15 cellular contexts compared by ENCODE assay signal in the genomic region with DNA sequence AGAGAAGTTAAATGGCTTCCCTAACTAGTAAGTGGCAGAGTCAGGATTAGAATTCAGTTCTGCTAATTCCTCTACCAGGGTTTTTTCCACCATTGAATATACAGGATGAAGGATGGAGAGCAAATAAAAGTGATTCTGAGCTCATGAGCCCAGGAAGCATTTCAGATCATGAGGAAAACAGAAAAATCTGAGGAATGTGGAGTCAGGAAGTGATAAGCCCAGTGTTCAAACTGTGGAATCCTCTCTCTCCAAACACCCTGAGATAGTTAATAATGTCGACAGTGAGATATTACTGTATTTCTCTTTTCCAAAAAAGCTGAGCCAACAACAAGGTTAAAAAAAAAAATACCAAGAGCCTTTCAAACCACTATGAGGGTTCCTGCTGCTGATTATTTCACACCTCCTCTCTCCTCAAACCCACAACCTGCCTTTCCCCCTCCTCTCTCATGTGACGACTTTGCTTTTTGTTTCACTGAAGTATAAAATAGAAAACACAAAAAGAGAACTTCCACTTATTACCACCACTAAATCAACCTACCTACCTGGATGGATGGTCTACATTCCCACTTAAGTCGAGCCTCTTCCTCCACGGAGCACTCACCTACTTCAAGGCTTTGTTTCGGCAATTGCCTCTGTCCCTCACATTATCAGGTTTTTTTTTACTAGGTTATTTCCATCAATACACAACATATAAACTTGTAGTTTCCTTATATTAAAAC. TPM values are rescaled to one million over a fixed set of nuclear protein-coding genes. Genes with fewer than 3 reads are reported as not detected.
DNase-seq lines count a peak whose midpoint lies in the region; ATAC-seq and TF ChIP-seq lines count a peak whose summit lies in the region.
"Had no signal": no experiment of that assay in that cellular context is flagged by ENCODE, and none has a peak within 500 bp of the region (broad histone marks: within the 10 kb centered on the region; RNA-seq: fewer than 3 reads in every experiment).

No MANE protein-coding gene starts in this region.

- no peaks in the 10 kb centered on the region for H3K9me2 ChIP-seq in Loucy (replicated peaks; ENCODE audit: low read depth, low read length)

- H3K4me2 ChIP-seq in Loucy (ENCODE audit: low read depth, low read length, poor library complexity, severe bottlenecking): peak overlapping the region; percentile 33

- H4K20me1 ChIP-seq in Loucy (ENCODE audit: insufficient read depth, low read length, poor library complexity, severe bottlenecking): no peaks in the 10 kb centered on the region

- peak overlapping the region; percentile 86 to 89 for H3K27ac Mint-ChIP-seq in stimulated activated naive CD8-positive, alpha-beta T cell treated with anti-CD3 and anti-CD28 coated beads, Interleukin-15, amount 100 ng/mL, for 72 hours

- peak; percentile 76 for ATAC-seq in stimulated activated naive CD8-positive, alpha-beta T cell treated with anti-CD3 and anti-CD28 coated beads, Interleukin-15, amount 100 ng/mL, for 72 hours
- ATAC-seq in HG02571 (IDR thresholded peaks at IDR 0.05; ENCODE audit: unreplicated experiment) (no peak), GM21390 (IDR thresholded peaks at IDR 0.05; ENCODE audit: unreplicated experiment) (no peak)
- ATAC-seq: K562, Panc1, right cardiac atrium had no signal

- peaks cover 92% of the 10 kb centered on the region for H3K4me1 Mint-ChIP-seq in stimulated activated naive CD8-positive, alpha-beta T cell treated with anti-CD3 and anti-CD28 coated beads, Interleukin-15, amount 100 ng/mL, for 72 hours

- H3K36me3 ChIP-seq in Loucy (ENCODE audit: insufficient read depth, low read length): no peaks in the 10 kb centered on the region
- H3K36me3 ChIP-seq: BE2C had no signal

- H2AFZ ChIP-seq in Loucy (ENCODE audit: low read length): no peak overlapping the region

- DNase-seq in activated naive CD4-positive, alpha-beta T cell treated with Interleukin-2 at 50 U/mL for 16 hours: peak; percentile 51
- no peak for DNase-seq in activated naive CD4-positive, alpha-beta T cell (lab: John Stamatoyannopoulos, UW)
- DNase-seq in dermis microvascular lymphatic vessel endothelial cell (ENCODE audit: low read depth in 2 of 2): peak; percentile 17 to 65
- DNase-seq in stimulated activated naive CD8-positive, alpha-beta T cell treated with anti-CD3 and anti-CD28 coated beads, Interleukin-15, amount 100 ng/mL, for 72 hours: peak in 1 of 2 donors; percentile 57
- DNase-seq in substantia nigra (lab: John Stamatoyannopoulos, UW): no peak
- DNase-seq: amygdala, BE2C, hypothalamus, right cardiac atrium had no signal

- no peaks in the 10 kb centered on the region for H3K9me3 Mint-ChIP-seq in stimulated activated naive CD8-positive, alpha-beta T cell treated with anti-CD3 and anti-CD28 coated beads, Interleukin-15, amount 100 ng/mL, for 72 hours

- no peak overlapping the region for H3K27ac ChIP-seq in substantia nigra (ENCODE audit: low read depth, low read length, poor library complexity, severe bottlenecking)

- peaks cover 43% of the 10 kb centered on the region for H3K4me1 ChIP-seq in Loucy (ENCODE audit: insufficient read depth, low read length, poor library complexity, severe bottlenecking)
- H3K4me1 ChIP-seq: BE2C had no signal

- H3K27me3 Mint-ChIP-seq in stimulated activated naive CD8-positive, alpha-beta T cell treated with anti-CD3 and anti-CD28 coated beads, Interleukin-15, amount 100 ng/mL, for 72 hours: no peaks in the 10 kb centered on the region

- no peaks in the 10 kb centered on the region for H3K79me2 ChIP-seq in Loucy (ENCODE audit: insufficient read depth, low read length)

- TF ChIP-seq CTCF in Loucy (conservative IDR thresholded peaks at IDR 0.05; ENCODE audit: low read length): no peak

- no peaks in the 10 kb centered on the region for H3K27me3 ChIP-seq in Loucy (ENCODE audit: insufficient read depth, low read length, poor library complexity, severe bottlenecking)
- H3K27me3 ChIP-seq: BE2C had no signal

- H3K9ac ChIP-seq in Loucy (ENCODE audit: low read depth, low read length, poor library complexity, severe bottlenecking): no peak overlapping the region

- no peaks in the 10 kb centered on the region for H3K9me3 ChIP-seq in Loucy (ENCODE audit: insufficient read depth, low read depth, low read length)
- H3K9me3 ChIP-seq: BE2C had no signal

- no peak overlapping the region for H3K4me3 ChIP-seq in Loucy (ENCODE audit: low read length, poor library complexity, severe bottlenecking)
- H3K4me3 ChIP-seq: K562 had no signal

- H3K4me3 Mint-ChIP-seq in stimulated activated naive CD8-positive, alpha-beta T cell treated with anti-CD3 and anti-CD28 coated beads, Interleukin-15, amount 100 ng/mL, for 72 hours: peak overlapping the region; percentile 71 to 85

- 0 out of 2 replicates have a peak, but pooled peaks cover 4% of the 10 kb centered on the region for H3F3A ChIP-seq in Loucy (ENCODE audit: low read depth)

RNA-seq across cellular contexts. Expression of a gene that starts 8.9 kb away (rescaled TPM):
- total RNA-seq in dermis microvascular lymphatic vessel endothelial cell: under 0.01 and 0.13 TPM in 2 replicates
- total RNA-seq: temporal lobe had no signal

RNA-seq across cellular contexts. Expression of a gene that starts 58.7 kb away (rescaled TPM):
- total RNA-seq in dermis microvascular lymphatic vessel endothelial cell: not detected in 2 replicates

Comparison
In these comparisons a context has a peak if more than half of its experiments do, and no peak if none do; other contexts are left out.
1. DNase-seq: peak in activated naive CD4-positive, alpha-beta T cell treated with Interleukin-2 at 50 U/mL for 16 hours (single experiment) and dermis microvascular lymphatic vessel endothelial cell (2 of 2); none in activated naive CD4-positive, alpha-beta T cell (0 of 4) and substantia nigra (0 of 49).